1 cellular context compared by ENCODE assay signal in the genomic region with DNA sequence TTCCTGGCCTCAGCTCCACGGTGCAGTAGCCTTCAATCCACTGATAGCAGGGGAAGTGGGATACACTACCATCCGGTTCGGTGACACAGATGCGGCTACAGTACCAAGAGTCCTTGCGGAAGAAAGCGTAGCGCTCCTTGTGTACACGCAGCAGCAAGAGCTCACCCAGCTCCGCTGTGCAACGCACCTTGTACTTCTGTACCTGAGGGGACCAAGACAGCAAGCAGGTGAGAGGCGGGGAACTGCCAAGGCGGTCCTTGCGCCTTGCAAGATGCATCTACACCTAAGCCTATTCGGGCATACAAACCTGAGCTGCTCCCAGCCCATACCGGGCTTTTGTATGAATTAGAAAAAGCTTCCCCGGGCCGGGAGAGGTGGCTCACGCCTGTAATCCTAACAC.
TF ChIP-seq lines count a peak whose summit lies in the region.

No MANE protein-coding gene starts in this region.

TF ChIP-seq in HepG2, 621 proteins besides CTCF, POLR2A, EP300 and RAD21:
- TF ChIP-seq KDM2A (CRISPR knock-in tag; IDR thresholded peaks at IDR 0.05; ENCODE audit: borderline replicate concordance, low read depth) = 0 out of 2 replicates have a peak, but pooled peaks have one; percentile 4
- no peak for TF ChIP-seq ZNF605 (CRISPR knock-in tag; IDR thresholded peaks at IDR 0.05)
